ENCODE assay signal across 11 cellular contexts in the genomic region with DNA sequence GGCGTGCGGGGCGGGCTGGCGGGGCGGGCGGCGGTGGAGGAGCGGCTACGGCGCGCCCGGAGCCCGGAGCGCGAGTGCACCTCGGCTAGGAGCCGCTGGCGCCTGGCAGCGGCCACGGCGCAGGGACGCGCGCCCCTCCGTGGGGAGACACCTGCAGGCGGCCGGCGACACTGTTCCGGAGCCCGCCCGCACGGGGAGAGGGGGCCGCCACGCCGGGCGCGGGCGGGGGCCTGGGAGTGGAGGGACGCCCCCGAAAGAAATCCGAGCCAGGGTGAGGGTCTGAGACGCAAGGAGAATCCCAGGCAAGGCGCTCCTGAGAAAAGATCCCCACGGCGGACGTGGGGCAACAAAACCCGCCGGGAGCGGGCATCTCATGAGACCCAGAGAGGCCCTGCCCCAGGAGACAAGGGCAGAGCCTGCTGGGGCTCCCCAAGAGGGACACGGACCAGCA. TPM values are rescaled to one million over a fixed set of nuclear protein-coding genes. Genes with fewer than 3 reads are reported as not detected.
DNase-seq lines count a peak whose midpoint lies in the region; ATAC-seq and TF ChIP-seq lines count a peak whose summit lies in the region.
"Had no signal": no experiment of that assay in that cellular context is flagged by ENCODE, and none has a peak within 500 bp of the region (broad histone marks: within the 10 kb centered on the region; RNA-seq: fewer than 3 reads in every experiment).

A gene (minus strand): TSS at position 104 of the 451 bp plus-strand sequence. CDS start 290 bp downstream, outside the sequence.

- DNase-seq in NCI-H1417 (lab: John Stamatoyannopoulos, UW) (peak in 2 of 3 experiments; percentile 12 to 28), NCI-H1417 treated with DMSO at 0.1 percent for 48 hours (lab: John Stamatoyannopoulos, UW) (no peak), T-helper 17 cell (no peak), right atrium auricular region (ENCODE audit: low spot score) (no peak), smooth muscle cell (lab: John Stamatoyannopoulos, UW; ENCODE audit: unreplicated experiment) (no peak), pons (ENCODE audit: low spot score) (no peak), NCI-H187 (lab: John Stamatoyannopoulos, UW) (no peak)

- H3K4me2 ChIP-seq in smooth muscle cell, result peak within 1 kb of the TSS; percentile 78

- H3K9me3 ChIP-seq in T-helper 17 cell (ENCODE audit: control insufficient read depth, low read length, poor library complexity, severe bottlenecking) (no peaks in the 10 kb centered on the region), right atrium auricular region (no peaks in the 10 kb centered on the region), smooth muscle cell (replicated peaks; ENCODE audit: low read depth) (no peaks in the 10 kb centered on the region)
- H3K9me3 ChIP-seq: tibial nerve had no signal

- TF ChIP-seq CTCF in right atrium auricular region (IDR thresholded peaks at IDR 0.05), result peak; percentile 22 to 57
- TF ChIP-seq CTCF in smooth muscle cell (IDR thresholded peaks at IDR 0.05; ENCODE audit: borderline replicate concordance, insufficient read depth, poor library complexity, severe bottlenecking), result no peak

- H3K27me3 Mint-ChIP-seq in T-helper 17 cell, result peaks cover 56% of the 10 kb centered on the region

- peak; percentile 51 for ATAC-seq in T-helper 17 cell
- ATAC-seq in GM19397 (IDR thresholded peaks at IDR 0.05; ENCODE audit: unreplicated experiment), result no peak

- H3K4me1 Mint-ChIP-seq in T-helper 17 cell, result peaks cover 11% of the 10 kb centered on the region

- no peak within 1 kb of the TSS for H3K9ac ChIP-seq in smooth muscle cell (ENCODE audit: low read depth)

- no peak within 1 kb of the TSS for H2AFZ ChIP-seq in smooth muscle cell (ENCODE audit: low read depth)

- H3K4me3 ChIP-seq in right atrium auricular region, result peak within 1 kb of the TSS; percentile 48 to 53
- peak within 1 kb of the TSS; percentile 31 for H3K4me3 ChIP-seq in smooth muscle cell

- H3K27ac ChIP-seq in right atrium auricular region, result no peak within 1 kb of the TSS
- no peak within 1 kb of the TSS for H3K27ac ChIP-seq in smooth muscle cell (ENCODE audit: low read depth)
- H3K27ac ChIP-seq: tibial nerve had no signal

- H3K4me1 ChIP-seq in right atrium auricular region, result peaks cover 0 to 21% of the 10 kb centered on the region in 2 donors
- no peaks in the 10 kb centered on the region for H3K4me1 ChIP-seq in smooth muscle cell (ENCODE audit: low read depth)

- no peaks in the 10 kb centered on the region for H3K36me3 Mint-ChIP-seq in T-helper 17 cell (ENCODE audit: low read depth)

- WGBS in smooth muscle cell (ENCODE audit: low lambda C conversion rate), result 8% methylated on average over 27 of the region's 50 CpGs

- H3K27ac Mint-ChIP-seq in T-helper 17 cell, result no peak within 1 kb of the TSS

- H3K79me2 ChIP-seq in smooth muscle cell (ENCODE audit: low read depth), result no peaks in the 10 kb centered on the region

- no peaks in the 10 kb centered on the region for H3K36me3 ChIP-seq in right atrium auricular region
- H3K36me3 ChIP-seq in smooth muscle cell (ENCODE audit: low read depth), result no peaks in the 10 kb centered on the region
- H3K36me3 ChIP-seq: tibial nerve had no signal

- H3K27me3 ChIP-seq in right atrium auricular region (peaks cover 0 to 7% of the 10 kb centered on the region in 2 donors), smooth muscle cell (ENCODE audit: low read depth) (peaks cover 80% of the 10 kb centered on the region)

- H3K4me3 Mint-ChIP-seq in T-helper 17 cell, result peak within 1 kb of the TSS; percentile 21

- no peaks in the 10 kb centered on the region for H4K20me1 ChIP-seq in smooth muscle cell (ENCODE audit: low read depth)

- H3F3A ChIP-seq in smooth muscle cell (ENCODE audit: low read depth), result no peaks in the 10 kb centered on the region

RNA-seq across cellular contexts. Expression of the gene that starts here (rescaled TPM):
- total RNA-seq in T-helper 17 cell (not detected), right atrium auricular region (10 to 100 TPM; 13.9 to 34.7 TPM), smooth muscle cell (0.31 and 0.40 TPM in 2 replicates)
- polyA plus RNA-seq in smooth muscle cell, result not detected in 2 replicates
- total RNA-seq: glomerular endothelial cell, tibial nerve had no signal
- polyA plus RNA-seq: AG04450 had no signal

Comparison
In these comparisons a context has a peak if more than half of its experiments do, and no peak if none do; other contexts are left out.
1. RNA of the gene that starts here (total RNA-seq): 13.9 to 34.7 TPM in right atrium auricular region; 0.31 to 0.40 TPM in smooth muscle cell and not detected in T-helper 17 cell; every median in the first group is over 10 times any median in the second.
2. DNase-seq: peak in NCI-H1417 (2 of 3); none in NCI-H1417 treated with DMSO at 0.1 percent for 48 hours (single experiment), T-helper 17 cell (0 of 3), right atrium auricular region (single experiment), smooth muscle cell (single experiment), pons (single experiment) and NCI-H187 (0 of 2).
3. Peak in ATAC-seq in T-helper 17 cell; RNA of the gene not detected or under 1 TPM.